ENCODE assay signal across 1 cellular context in genomic region chr6:20847904-20848303, GRCh38.
TF ChIP-seq lines count a peak whose summit lies in the region.

No MANE protein-coding gene starts in this region.

TF ChIP-seq in HepG2, 621 proteins besides CTCF, POLR2A, EP300 and RAD21 (continued from another document):
- TF ChIP-seq UBTF (CRISPR knock-in tag; IDR thresholded peaks at IDR 0.05) (no peak), ATF4 (CRISPR knock-in tag; IDR thresholded peaks at IDR 0.05) (peak in 1 of 2 experiments; percentile 46; a peak in 1 of 4 replicates), ZNF232 (CRISPR knock-in tag; IDR thresholded peaks at IDR 0.05; ENCODE audit: borderline replicate concordance) (no peak), CREB1 (IDR thresholded peaks at IDR 0.05) (no peak), CREB1 (CRISPR knock-in tag; IDR thresholded peaks at IDR 0.05) (no peak), EED (CRISPR knock-in tag; IDR thresholded peaks at IDR 0.05) (no peak), POGZ (CRISPR knock-in tag; IDR thresholded peaks at IDR 0.05) (peak; percentile 84), NFE2L2 (IDR thresholded peaks at IDR 0.05; ENCODE audit: low read length) (no peak), FOXO1 (CRISPR knock-in tag; IDR thresholded peaks at IDR 0.05) (no peak), ARNT (IDR thresholded peaks at IDR 0.05) (no peak), ESRRA (CRISPR knock-in tag; IDR thresholded peaks at IDR 0.05; ENCODE audit: low read depth) (no peak), ZBTB7B (CRISPR knock-in tag; IDR thresholded peaks at IDR 0.05) (no peak), CENPT (CRISPR knock-in tag; IDR thresholded peaks at IDR 0.05; ENCODE audit: low read depth) (no peak), MAFF (IDR thresholded peaks at IDR 0.05; ENCODE audit: low read depth, low read length) (no peak), SIX4 (CRISPR knock-in tag; IDR thresholded peaks at IDR 0.05) (no peak), KAT8 (CRISPR knock-in tag; IDR thresholded peaks at IDR 0.05) (no peak), ZNF747 (CRISPR knock-in tag; IDR thresholded peaks at IDR 0.05; ENCODE audit: borderline replicate concordance) (no peak), CHD2 (IDR thresholded peaks at IDR 0.05; ENCODE audit: low read depth, low read length) (no peak), STAT5B (CRISPR knock-in tag; IDR thresholded peaks at IDR 0.05) (no peak), ZNF253 (CRISPR knock-in tag; IDR thresholded peaks at IDR 0.05; ENCODE audit: borderline replicate concordance) (no peak), HNF4G (IDR thresholded peaks at IDR 0.05; ENCODE audit: borderline replicate concordance, low read depth, low read length) (no peak), HNF4G (CRISPR knock-in tag; IDR thresholded peaks at IDR 0.05; ENCODE audit: borderline replicate concordance, low read depth) (no peak), ATRX (CRISPR knock-in tag; IDR thresholded peaks at IDR 0.05; ENCODE audit: borderline replicate concordance) (no peak), TRIM22 (IDR thresholded peaks at IDR 0.05) (no peak)
